Comparison of ENCODE assay signal across 9 cellular contexts in the genomic region with DNA sequence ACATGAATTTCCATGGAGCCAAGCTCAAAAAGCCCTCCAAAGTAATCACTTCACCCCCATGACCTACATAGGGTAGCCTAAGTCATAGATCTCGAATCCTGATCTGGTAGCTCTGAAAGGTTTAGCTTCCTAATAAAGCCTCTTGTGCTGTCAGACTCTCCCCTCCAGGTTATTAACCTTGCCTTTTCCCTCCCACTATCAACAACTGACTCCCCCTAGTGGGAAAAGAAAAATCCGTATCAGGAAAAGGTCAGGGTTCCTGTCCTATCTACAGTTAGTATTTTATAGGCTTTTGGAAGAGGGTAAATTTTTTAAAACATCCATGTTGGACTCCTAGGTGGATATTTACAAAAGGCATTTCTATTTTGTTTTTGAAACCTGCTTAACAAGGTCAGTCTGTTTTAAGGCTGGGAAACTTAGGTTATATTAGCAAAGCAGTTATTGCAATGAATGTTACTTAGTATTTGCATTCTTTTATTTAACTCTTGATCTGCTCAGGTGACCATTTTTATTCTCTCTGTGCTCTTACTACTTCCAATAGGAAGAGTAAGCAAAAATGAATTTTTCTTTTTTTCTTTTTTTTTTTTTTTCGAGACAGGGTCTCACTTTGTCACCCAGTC. TPM values are rescaled to one million over a fixed set of nuclear protein-coding genes. Genes with fewer than 3 reads are reported as not detected.
DNase-seq lines count a peak whose midpoint lies in the region; ATAC-seq and TF ChIP-seq lines count a peak whose summit lies in the region.
"Had no signal": no experiment of that assay in that cellular context is flagged by ENCODE, and none has a peak within 500 bp of the region (broad histone marks: within the 10 kb centered on the region; RNA-seq: fewer than 3 reads in every experiment).

No MANE protein-coding gene starts in this region.

- H3K27ac ChIP-seq in CD4-positive, alpha-beta memory T cell (ENCODE audit: low read depth, low read length), result no peak overlapping the region
- no peak overlapping the region for H3K27ac ChIP-seq in tibial nerve

- no peaks in the 10 kb centered on the region for H3K36me3 ChIP-seq in CD4-positive, alpha-beta memory T cell (ENCODE audit: insufficient read depth, low read length)
- no peaks in the 10 kb centered on the region for H3K36me3 ChIP-seq in tibial nerve

- no peaks in the 10 kb centered on the region for H3K27me3 Mint-ChIP-seq in CD4-positive, alpha-beta memory T cell
- H3K27me3 Mint-ChIP-seq in brain, result no peaks in the 10 kb centered on the region

- CTCF ChIA-PET in CD4-positive, alpha-beta memory T cell (lab: Charles Lee; ENCODE audit: partially characterized antibody), result interaction anchor here (0.6 to 2.7 kb wide), 23 partner anchors 9 to 274 kb away, joined by 3 to 19 read pairs (median 3); partner anchors contain the start of gene DEGS2

- H3K27me3 ChIP-seq in CD4-positive, alpha-beta memory T cell (ENCODE audit: insufficient read depth, low read length), result no peaks in the 10 kb centered on the region
- H3K27me3 ChIP-seq in tibial nerve, result no peaks in the 10 kb centered on the region

- ATAC-seq in left colon (peak; percentile 75), GM19395 (IDR thresholded peaks at IDR 0.05; ENCODE audit: unreplicated experiment) (no peak)

- no peak overlapping the region for H3K4me3 ChIP-seq in CD4-positive, alpha-beta memory T cell (ENCODE audit: low read length in 2 of 2)
- no peak overlapping the region for H3K4me3 ChIP-seq in HFF-Myc (replicated peaks; ENCODE audit: low read depth, low read length)
- H3K4me3 ChIP-seq in tibial nerve, result no peak overlapping the region
- H3K4me3 ChIP-seq: skin epidermis had no signal

- peaks cover 54 to 80% (median 64%) of the 10 kb centered on the region in 4 donors for H3K4me1 Mint-ChIP-seq in CD4-positive, alpha-beta memory T cell
- H3K4me1 Mint-ChIP-seq in brain, result peaks cover 83% of the 10 kb centered on the region

- no peaks in the 10 kb centered on the region for H3K9me3 ChIP-seq in CD4-positive, alpha-beta memory T cell (ENCODE audit: control insufficient read depth in 1 of 2, low read length in 2 of 2)
- no peaks in the 10 kb centered on the region for H3K9me3 ChIP-seq in tibial nerve

- TF ChIP-seq CTCF in HFF-Myc (IDR thresholded peaks at IDR 0.05; ENCODE audit: low read depth, low read length, missing control alignments) (peak; percentile 63), brain (conservative IDR thresholded peaks at IDR 0.05) (peak; percentile 54 to 66), tibial nerve (IDR thresholded peaks at IDR 0.05) (peak; percentile 33 to 60 (median 50))

- peak overlapping the region in 7 of 8 donors; percentile 6 to 72 (median 56) for H3K4me3 Mint-ChIP-seq in CD4-positive, alpha-beta memory T cell
- H3K4me3 Mint-ChIP-seq in brain, result peak overlapping the region; percentile 61 to 78 (median 62)

- H3K9me3 Mint-ChIP-seq in CD4-positive, alpha-beta memory T cell, result no peaks in the 10 kb centered on the region
- peaks cover 0 to 2% (median 0%) of the 10 kb centered on the region in 5 experiments for H3K9me3 Mint-ChIP-seq in brain

- DNase-seq in CD4-positive, alpha-beta memory T cell, result peak in 4 of 5 donors; percentile 30 to 48 (median 44)
- DNase-seq in HFF-Myc (ENCODE audit: extremely low read depth, low read depth), result no peak
- peak; percentile 43 for DNase-seq in NCI-H748 treated with DMSO at 0.1 percent for 48 hours (lab: John Stamatoyannopoulos, UW)
- no peak for DNase-seq in left colon
- no peak for DNase-seq in tibial nerve (ENCODE audit: low spot score in 2 of 2)
- no peak for DNase-seq in stimulated activated naive CD4-positive, alpha-beta T cell treated with Interleukin-2 at 50 U/mL for 16 hours (lab: John Stamatoyannopoulos, UW)

- no peak for TF ChIP-seq POLR2A in tibial nerve (IDR thresholded peaks at IDR 0.05)

- 27 to 30% methylated on average over 3 of the region's 3 CpGs for WGBS in tibial nerve, 2 donors

- intact Hi-C loops in CD4-positive, alpha-beta memory T cell (cut with micrococcal nuclease), result loop anchor here (1.0 to 10.0 kb wide), 3 partner anchors 54 to 264 kb away; no protein-coding TSS in a partner anchor
- intact Hi-C loops in left colon (cut with DNase I, micrococcal nuclease), result no loop called here

- peaks cover 3 to 29% of the 10 kb centered on the region in 2 donors for H3K36me3 Mint-ChIP-seq in CD4-positive, alpha-beta memory T cell
- H3K36me3 Mint-ChIP-seq in brain, result peaks cover 38% of the 10 kb centered on the region

- H3K27ac Mint-ChIP-seq in CD4-positive, alpha-beta memory T cell, result peak overlapping the region; percentile 64 to 91 (median 76)
- peak overlapping the region; percentile 67 to 90 (median 81) for H3K27ac Mint-ChIP-seq in brain

- peaks cover 93% of the 10 kb centered on the region for H3K4me1 ChIP-seq in CD4-positive, alpha-beta memory T cell (ENCODE audit: insufficient read depth, low read length)
- peaks cover 0 to 89% (median 32%) of the 10 kb centered on the region in 4 donors for H3K4me1 ChIP-seq in tibial nerve

- POLR2A ChIA-PET in CD4-positive, alpha-beta memory T cell (lab: Charles Lee; ENCODE audit: partially characterized antibody), result interaction anchor here (1.1 to 2.5 kb wide), 6 partner anchors 11 to 165 kb away, joined by 3 to 8 read pairs (median 4); no protein-coding TSS in a partner anchor

- TF ChIP-seq EP300 in tibial nerve (IDR thresholded peaks at IDR 0.05), result no peak

RNA-seq across cellular contexts. Expression of gene YY1, which starts 8.0 kb away (rescaled TPM):
- 10 to 100 TPM; 85.5 to 90.3 TPM for total RNA-seq in CD4-positive, alpha-beta memory T cell
- polyA plus RNA-seq in CD4-positive, alpha-beta memory T cell, result 10 to 100 TPM in 1 of 2 donors, 1 to 10 TPM in 1; 8.9 to 23.4 TPM
- polyA plus RNA-seq in brain (ENCODE audit: insufficient read depth, low read depth, low replicate concordance), result 43.9 TPM
- total RNA-seq in left colon (10 to 100 TPM; 57.4 to 70.1 TPM), tibial nerve (10 to 100 TPM; 55.9 to 60.3 (median 58.7) TPM)

RNA-seq across cellular contexts. Expression of gene SLC25A29, which starts 59.3 kb away (rescaled TPM):
- total RNA-seq in CD4-positive, alpha-beta memory T cell, result 1 to 10 TPM; 7.9 to 8.1 TPM
- polyA plus RNA-seq in CD4-positive, alpha-beta memory T cell, result 1 to 10 TPM in 1 of 2 donors, under 1 TPM in 1; 0.08 to 1.5 TPM
- 50.1 TPM for polyA plus RNA-seq in brain (ENCODE audit: insufficient read depth, low read depth, low replicate concordance)
- total RNA-seq in left colon (10 to 100 TPM; 21.9 to 27.8 TPM), tibial nerve (100 to 1,000 TPM in 3 of 4 donors, 10 to 100 TPM in 1; 92.2 to 276 (median 173) TPM)

Comparison
In these comparisons a context has a peak if more than half of its experiments do, and no peak if none do; other contexts are left out.
1. DNase-seq: peak in CD4-positive, alpha-beta memory T cell (4 of 5) and NCI-H748 treated with DMSO at 0.1 percent for 48 hours (single experiment); none in HFF-Myc (single experiment), left colon (0 of 2), tibial nerve (0 of 2) and stimulated activated naive CD4-positive, alpha-beta T cell treated with Interleukin-2 at 50 U/mL for 16 hours (single experiment).
2. Peak in every context shown above with its lines, with median percentiles within 50 percentile points of each other: CTCF ChIP-seq.